14 cellular contexts compared by ENCODE assay signal in the genomic region with DNA sequence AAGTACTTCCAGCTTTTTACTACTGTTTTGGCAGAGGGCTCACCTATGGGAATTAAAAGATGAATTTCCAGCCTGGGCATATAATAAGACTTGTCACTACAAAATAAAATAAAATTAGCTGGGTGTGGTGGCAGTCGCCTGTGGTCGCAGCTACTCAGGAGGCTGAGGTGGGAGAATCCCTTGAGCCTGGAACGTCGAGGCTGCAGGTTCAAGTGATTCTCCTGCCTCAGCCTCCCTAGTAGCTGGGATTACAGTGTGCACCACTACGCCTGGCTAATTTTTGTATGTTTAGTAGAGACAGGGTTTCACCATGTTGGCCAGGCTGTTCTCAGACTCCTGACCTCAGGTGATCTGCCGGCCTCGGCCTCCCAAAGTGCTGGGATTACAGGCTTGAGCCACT. TPM values are rescaled to one million over a fixed set of nuclear protein-coding genes. Genes with fewer than 3 reads are reported as not detected.
DNase-seq lines count a peak whose midpoint lies in the region; ATAC-seq and TF ChIP-seq lines count a peak whose summit lies in the region.
"Not testable (repeated sequence)": the region's sequence is repeated elsewhere in the genome, so short reads cannot be mapped to it uniquely, and the experiment has no call there.
"Had no signal": no experiment of that assay in that cellular context is flagged by ENCODE, and none has a peak within 500 bp of the region (broad histone marks: within the 10 kb centered on the region; RNA-seq: fewer than 3 reads in every experiment).

No MANE protein-coding gene starts in this region.

- TF ChIP-seq RAD21 in neural cell (conservative IDR thresholded peaks at IDR 0.05): not testable (repeated sequence)

- BruUV-seq in MCF 10A (replicated peaks; lab: Mats Ljungman, UMichigan): not testable (repeated sequence)

- H3K27ac ChIP-seq in CD4-positive, alpha-beta memory T cell (ENCODE audit: low read depth, low read length); KMS-11; iPS-18a (ENCODE audit: low read length); neural cell (ENCODE audit: low read length): not testable (repeated sequence)

- H3K36me3 ChIP-seq in CD4-positive, alpha-beta memory T cell (ENCODE audit: insufficient read depth, low read length); KMS-11 (ENCODE audit: insufficient read depth); iPS-18a (ENCODE audit: control insufficient read depth, low read depth, low read length); neural cell (ENCODE audit: insufficient read depth, low read length): not testable (repeated sequence)

- peaks cover 25% of the 10 kb centered on the region for H3K4me1 ChIP-seq in CD4-positive, alpha-beta memory T cell (ENCODE audit: insufficient read depth, low read length)
- H3K4me1 ChIP-seq in KMS-11 (ENCODE audit: low read depth, poor library complexity, severe bottlenecking): peaks cover 34% of the 10 kb centered on the region
- H3K4me1 ChIP-seq in iPS-18a (ENCODE audit: control insufficient read depth, low read depth, low read length): not testable (repeated sequence)

- CTCF ChIA-PET in CD4-positive, alpha-beta memory T cell (lab: Charles Lee; ENCODE audit: partially characterized antibody): interaction anchor here (0.7 to 15.8 kb wide), 5 partner anchors 9 to 1875 kb away, joined by 3 to 245 read pairs (median 6); partner anchors contain the start of genes APOA2 and TOMM40L
- CTCF ChIA-PET in MCF 10A (lab: Yijun Ruan, JAX): interaction anchor here (1.0 to 16.1 kb wide), 4 partner anchors 9 to 199 kb away, joined by 5 to 339 read pairs (median 15); partner anchors contain the start of genes APOA2 and TOMM40L

- H3K79me2 ChIP-seq in KMS-11 (ENCODE audit: insufficient read depth, low read depth); neural cell (replicated peaks; ENCODE audit: insufficient read depth, low read length): not testable (repeated sequence)

- not testable (repeated sequence) for H3K9me3 Mint-ChIP-seq in CD4-positive, alpha-beta memory T cell; activated T-cell treated with anti-CD3 and anti-CD28 coated beads, Interleukin-2, amount 50 U/mL, for 72 hours; MCF 10A (ENCODE audit: unreplicated experiment); stimulated activated naive B cell treated with anti-CD40 and anti-IgM and Interleukin-4, amounts not matched to agents 10 μg/mL and 1 μg/mL and 100 μg/mL, for 72 hours

- not testable (repeated sequence) for TF ChIP-seq CTCF in KMS-11 (conservative IDR thresholded peaks at IDR 0.05; ENCODE audit: low read depth, low read length); MCF 10A (IDR thresholded peaks at IDR 0.05; ENCODE audit: unreplicated experiment); neural cell (IDR thresholded peaks at IDR 0.05; ENCODE audit: poor library complexity, severe bottlenecking)

- POLR2A ChIA-PET in CD4-positive, alpha-beta memory T cell (lab: Charles Lee; ENCODE audit: partially characterized antibody): interaction anchor here (0.6 to 3.4 kb wide), 7 partner anchors 9 to 432 kb away, joined by 3 to 27 read pairs (median 4); partner anchors contain the start of genes NDUFS2 and TOMM40L
- POLR2A ChIA-PET in MCF 10A (lab: Yijun Ruan, JAX): interaction anchor here (0.7 to 3.6 kb wide), 8 partner anchors 9 to 225 kb away, joined by 3 to 43 read pairs (median 6); partner anchors contain the start of genes NDUFS2, PPOX, SDHC and TOMM40L

- H3K27ac Mint-ChIP-seq in CD4-positive, alpha-beta memory T cell: peak overlapping the region in 5 of 7 donors; percentile 46 to 99 (median 97)
- peak overlapping the region; percentile 51 for H3K27ac Mint-ChIP-seq in T-helper 17 cell
- H3K27ac Mint-ChIP-seq in activated T-cell treated with anti-CD3 and anti-CD28 coated beads, Interleukin-2, amount 50 U/mL, for 72 hours: peak overlapping the region; percentile 97
- not testable (repeated sequence) for H3K27ac Mint-ChIP-seq in MCF 10A (ENCODE audit: low read depth, unreplicated experiment); stimulated activated naive B cell treated with anti-CD40 and anti-IgM and Interleukin-4, amounts not matched to agents 10 μg/mL and 1 μg/mL and 100 μg/mL, for 72 hours

- H2AFZ ChIP-seq in KMS-11 (ENCODE audit: low read depth); neural cell (ENCODE audit: low read depth, low read length): not testable (repeated sequence)

- H3K27me3 Mint-ChIP-seq in CD4-positive, alpha-beta memory T cell; T-helper 17 cell; activated T-cell treated with anti-CD3 and anti-CD28 coated beads, Interleukin-2, amount 50 U/mL, for 72 hours (ENCODE audit: low read depth); MCF 10A (ENCODE audit: insufficient read depth, unreplicated experiment); stimulated activated naive B cell treated with anti-CD40 and anti-IgM and Interleukin-4, amounts not matched to agents 10 μg/mL and 1 μg/mL and 100 μg/mL, for 72 hours: not testable (repeated sequence)

- not testable (repeated sequence) for H3K27me3 ChIP-seq in CD4-positive, alpha-beta memory T cell (ENCODE audit: insufficient read depth, low read length); KMS-11 (ENCODE audit: insufficient read depth, low read depth); iPS-18a (ENCODE audit: control insufficient read depth, insufficient read depth, low read length); neural cell (ENCODE audit: insufficient read depth, low read depth, low read length)

- H4K20me1 ChIP-seq in KMS-11 (ENCODE audit: insufficient read depth); neural cell (ENCODE audit: insufficient read depth): not testable (repeated sequence)

- peak overlapping the region; percentile 75; the same call in 1 of the 2 replicates for H3K4me2 ChIP-seq in KMS-11
- peak overlapping the region; percentile 82 for H3K4me2 ChIP-seq in neural cell (ENCODE audit: low read length)

- H3K9me3 ChIP-seq in CD4-positive, alpha-beta memory T cell (ENCODE audit: control insufficient read depth in 1 of 2, low read length in 2 of 2); T-helper 17 cell (ENCODE audit: control insufficient read depth, low read length, poor library complexity, severe bottlenecking); iPS-18a (ENCODE audit: control insufficient read depth, low read depth, low read length); neural cell (ENCODE audit: low read length): not testable (repeated sequence)

- not testable (repeated sequence) for H3K9me2 ChIP-seq in neural cell (ENCODE audit: insufficient read depth, low read length)

- H3K4me3 ChIP-seq in CD4-positive, alpha-beta memory T cell (ENCODE audit: low read length in 2 of 2); KMS-11 (IDR thresholded peaks at IDR 0.05; ENCODE audit: insufficient read depth, low read depth, low read length): not testable (repeated sequence)
- H3K4me3 ChIP-seq in iPS-18a (ENCODE audit: low read length) (peak overlapping the region; percentile 89), neural cell (ENCODE audit: low read length) (peak overlapping the region; percentile 88)

- intact Hi-C loops in CD4-positive, alpha-beta memory T cell (cut with micrococcal nuclease): loop anchor here (2.0 to 10.0 kb wide), 4 partner anchors 84 to 1292 kb away; partner anchors contain the start of genes ATF6, HSPA6 and IGSF8
- intact Hi-C loops in MCF 10A (cut with micrococcal nuclease): not testable (repeated sequence)

- H3F3A ChIP-seq in neural cell (ENCODE audit: insufficient read depth, low read length, poor library complexity, severe bottlenecking): not testable (repeated sequence)

- H3K4me3 Mint-ChIP-seq in CD4-positive, alpha-beta memory T cell: peak overlapping the region in 7 of 8 donors; percentile 75 to 95 (median 93)
- H3K4me3 Mint-ChIP-seq in T-helper 17 cell: peak overlapping the region; percentile 9
- peak overlapping the region; percentile 84 to 96 for H3K4me3 Mint-ChIP-seq in activated T-cell treated with anti-CD3 and anti-CD28 coated beads, Interleukin-2, amount 50 U/mL, for 72 hours
- peak overlapping the region; percentile 88 for H3K4me3 Mint-ChIP-seq in MCF 10A (ENCODE audit: unreplicated experiment)
- peak overlapping the region; percentile 95 to 96 for H3K4me3 Mint-ChIP-seq in stimulated activated naive B cell treated with anti-CD40 and anti-IgM and Interleukin-4, amounts not matched to agents 10 μg/mL and 1 μg/mL and 100 μg/mL, for 72 hours

- not testable (repeated sequence) for H3K9ac ChIP-seq in KMS-11; iPS-18a (ENCODE audit: low read length)
- H3K9ac ChIP-seq in neural cell (ENCODE audit: low read length): peak overlapping the region; percentile 86

- not testable (repeated sequence) for DNase-seq in CD4-positive, alpha-beta memory T cell; T-helper 17 cell; activated T-cell treated with anti-CD3 and anti-CD28 coated beads, Interleukin-2, amount 50 U/mL, for 72 hours; MCF 10A (ENCODE audit: unreplicated experiment); stimulated activated naive B cell treated with anti-CD40 and anti-IgM and Interleukin-4, amounts not matched to agents 10 μg/mL and 1 μg/mL and 100 μg/mL, for 72 hours

- peaks cover 11 to 47% (median 32%) of the 10 kb centered on the region in 4 donors for H3K4me1 Mint-ChIP-seq in CD4-positive, alpha-beta memory T cell
- not testable (repeated sequence) for H3K4me1 Mint-ChIP-seq in T-helper 17 cell
- H3K4me1 Mint-ChIP-seq in activated T-cell treated with anti-CD3 and anti-CD28 coated beads, Interleukin-2, amount 50 U/mL, for 72 hours (ENCODE audit: low read depth): peaks cover 55% of the 10 kb centered on the region
- H3K4me1 Mint-ChIP-seq in MCF 10A (ENCODE audit: insufficient read depth, unreplicated experiment): peaks cover 16% of the 10 kb centered on the region
- peaks cover 15 to 42% of the 10 kb centered on the region in 2 donors for H3K4me1 Mint-ChIP-seq in stimulated activated naive B cell treated with anti-CD40 and anti-IgM and Interleukin-4, amounts not matched to agents 10 μg/mL and 1 μg/mL and 100 μg/mL, for 72 hours

- not testable (repeated sequence) for TF ChIP-seq EP300 in neural cell (conservative IDR thresholded peaks at IDR 0.05; ENCODE audit: poor library complexity, severe bottlenecking)

- not testable (repeated sequence) for ATAC-seq in T-helper 17 cell; activated T-cell treated with anti-CD3 and anti-CD28 coated beads, Interleukin-2, amount 50 U/mL, for 72 hours (replicated peaks in 1 of 2); stimulated activated naive B cell treated with anti-CD40 and anti-IgM and Interleukin-4, amounts not matched to agents 10 μg/mL and 1 μg/mL and 100 μg/mL, for 72 hours (replicated peaks)

- not testable (repeated sequence) for H3K36me3 Mint-ChIP-seq in CD4-positive, alpha-beta memory T cell; T-helper 17 cell (ENCODE audit: low read depth); activated T-cell treated with anti-CD3 and anti-CD28 coated beads, Interleukin-2, amount 50 U/mL, for 72 hours (ENCODE audit: insufficient read depth in 2 of 2); MCF 10A (ENCODE audit: insufficient read depth, unreplicated experiment); stimulated activated naive B cell treated with anti-CD40 and anti-IgM and Interleukin-4, amounts not matched to agents 10 μg/mL and 1 μg/mL and 100 μg/mL, for 72 hours

RNA-seq across cellular contexts. Expression of gene CFAP126, which starts 23.5 kb away (rescaled TPM):
- not detected for total RNA-seq in CD4-positive, alpha-beta memory T cell
- polyA plus RNA-seq in CD4-positive, alpha-beta memory T cell: not detected
- total RNA-seq in T-helper 17 cell: not detected
- total RNA-seq in activated T-cell treated with anti-CD3 and anti-CD28 coated beads, Interleukin-2, amount 50 U/mL, for 72 hours: under 1 TPM in 1 of 2 donors, not detected in 1; 0.76 TPM
- total RNA-seq in MCF 10A (2022): not detected in 2 replicates
- polyA plus RNA-seq in neural cell: not detected in 2 replicates
- polyA minus RNA-seq in neural cell: not detected in 2 replicates
- total RNA-seq: Daoy, HepG2, left lobe of liver, M059J, mononuclear cell, RPMI7951 had no signal
- polyA plus RNA-seq: HepG2 had no signal

Comparison
In these comparisons a context has a peak if more than half of its experiments do, and no peak if none do; other contexts are left out.
1. H3K4me3 Mint-ChIP-seq: peak in every context shown above with its lines; median percentile 96 in stimulated activated naive B cell treated with anti-CD40 and anti-IgM and Interleukin-4, amounts not matched to agents 10 μg/mL and 1 μg/mL and 100 μg/mL, for 72 hours; 93 in CD4-positive, alpha-beta memory T cell; 90 in activated T-cell treated with anti-CD3 and anti-CD28 coated beads, Interleukin-2, amount 50 U/mL, for 72 hours; 88 in MCF 10A; 9 in T-helper 17 cell.